In genomic region chr17:73387746-73388577, GRCh38 we compare ENCODE assay signal across 17 cellular contexts.
DNase-seq lines count a peak whose midpoint lies in the region; ATAC-seq, FAIRE-seq and TF ChIP-seq lines count a peak whose summit lies in the region.
"Had no signal": no experiment of that assay in that cellular context is flagged by ENCODE, and none has a peak within 500 bp of the region (broad histone marks: within the 10 kb centered on the region; RNA-seq: fewer than 3 reads in every experiment).

No MANE protein-coding gene starts in this region.

- in situ Hi-C loops in brain microvascular endothelial cell (cut with HindIII; ENCODE audit: low pct_ligation_motif_present, low sequenced_read_pairs) (no loop called here), HepG2 (cut with HindIII; ENCODE audit: extremely low pct_ligation_motif_present, low pct_unique_long_range_greater_than_20kb) (loop anchor here (25.0 kb wide), 1 partner anchor 426 kb away; no protein-coding TSS in a partner anchor)

- WGBS in HepG2 (ENCODE audit: low lambda C conversion rate) = 25% methylated on average over 14 of the region's 28 CpGs
- WGBS in trophoblast cell (ENCODE audit: extremely low coverage, insufficient coverage, insufficient read length) = no CpG with 5 or more reads among the region's 28 CpGs

- H3K9ac ChIP-seq in HepG2 (ENCODE audit: insufficient read depth, low read depth, low read length) (no peak overlapping the region), trophoblast cell (ENCODE audit: low read length) (no peak overlapping the region)

- TF ChIP-seq RAD21 in HepG2 (CRISPR knock-in tag; IDR thresholded peaks at IDR 0.05) = no peak

- FAIRE-seq in HepG2 (lab: Jason Lieb, UNC) = no peak

- H2BK5ac ChIP-seq in trophoblast cell (ENCODE audit: low read depth, low read length, poor library complexity) = no peak overlapping the region

- H3K4me3 ChIP-seq in brain microvascular endothelial cell (ENCODE audit: low read depth, low read length) = no peak overlapping the region
- no peak overlapping the region for H3K4me3 ChIP-seq in HepG2 (replicated peaks in 1 of 3; ENCODE audit: insufficient read depth in 1 of 3, low read depth in 2 of 3, low read length in 3 of 3)
- H3K4me3 ChIP-seq in trophoblast cell (ENCODE audit: low read depth, low read length) = no peak overlapping the region
- H3K4me3 ChIP-seq: heart left ventricle had no signal

- no peak for TF ChIP-seq POLR2A in HepG2 (IDR thresholded peaks at IDR 0.05; ENCODE audit: insufficient read depth in 1 of 2, low read depth in 2 of 2, low read length in 2 of 2)

- no peaks in the 10 kb centered on the region for H3K4me1 ChIP-seq in HepG2 (ENCODE audit: insufficient read depth, low read length)
- H3K4me1 ChIP-seq in trophoblast cell (ENCODE audit: control insufficient read depth in 1 of 2, insufficient read depth in 2 of 2, low read length in 2 of 2) = no peaks in the 10 kb centered on the region
- H3K4me1 ChIP-seq: heart left ventricle had no signal

- no peak overlapping the region for H4K8ac ChIP-seq in trophoblast cell (ENCODE audit: low read depth, low read length)

- intact Hi-C loops in HepG2 (cut with micrococcal nuclease; ENCODE audit: unreplicated experiment) = no loop called here

- H3K23ac ChIP-seq in trophoblast cell (ENCODE audit: low read length) = no peak overlapping the region

- no TSS peak for BruUV-seq in HepG2 (replicated peaks; lab: Mats Ljungman, UMichigan)

- H3K9me3 ChIP-seq in HepG2 (ENCODE audit: low read length) (no peaks in the 10 kb centered on the region), trophoblast cell (ENCODE audit: insufficient read depth, low read depth, low read length) (no peaks in the 10 kb centered on the region)
- H3K9me3 ChIP-seq: heart left ventricle had no signal

- H3K4me2 ChIP-seq in HepG2 (ENCODE audit: low read depth, low read length) (no peak overlapping the region), trophoblast cell (ENCODE audit: low read length) (no peak overlapping the region)

- CTCF ChIA-PET in HepG2 (lab: Yijun Ruan, JAX; ENCODE audit: low intra/inter-chr PET ratio, low total read pairs) = no interaction called here

- POLR2A ChIA-PET in HepG2 (lab: Yijun Ruan, JAX) = no interaction called here

- H3K4ac ChIP-seq in trophoblast cell (ENCODE audit: low read depth, low read length) = no peak overlapping the region

- DNase-seq in A172 (ENCODE audit: low spot score) (peak; percentile 31), ELR (ENCODE audit: low read depth) (peak; percentile 30), brain microvascular endothelial cell (peak; percentile 47), HepG2 (ENCODE audit: low spot score) (no peak), trophoblast cell (no peak), activated gamma-delta T cell (lab: John Stamatoyannopoulos, UW) (no peak), NCI-H774 (lab: John Stamatoyannopoulos, UW) (no peak)
- no peak for DNase-seq in activated naive CD4-positive, alpha-beta T cell treated with anti-CD3 and anti-CD28 coated beads, Interleukin-2, amount 50 U/mL, for 16 hours
- DNase-seq: ACHN; activated T-cell treated with anti-CD3 and anti-CD28 coated beads, Interleukin-2, amount 50 U/mL, for 48 hours; CD4-positive, alpha-beta memory T cell; DMS79; effector memory CD8-positive, alpha-beta T cell; NCI-H2107; NCI-H510A treated with DMSO at 0.1 percent for 48 hours had no signal

- no peaks in the 10 kb centered on the region for H3K79me1 ChIP-seq in trophoblast cell (ENCODE audit: low read length)

- H3K79me2 ChIP-seq in HepG2 (ENCODE audit: insufficient read depth, low read length) (no peaks in the 10 kb centered on the region), trophoblast cell (ENCODE audit: control insufficient read depth, insufficient read depth, low read length, poor library complexity) (no peaks in the 10 kb centered on the region)

- no peak overlapping the region for H2AFZ ChIP-seq in HepG2 (ENCODE audit: low read length)
- no peak overlapping the region for H2AFZ ChIP-seq in trophoblast cell (ENCODE audit: insufficient read depth, low read length, poor library complexity)

- H2BK120ac ChIP-seq in trophoblast cell (ENCODE audit: insufficient read depth, low read length, poor library complexity) = no peak overlapping the region

- H3K14ac ChIP-seq in trophoblast cell (ENCODE audit: low read length) = no peak overlapping the region

- H3K27ac ChIP-seq in brain microvascular endothelial cell (no peak overlapping the region), HepG2 (ENCODE audit: extremely low read length, insufficient read depth, low read length) (no peak overlapping the region), trophoblast cell (ENCODE audit: low read depth, low read length) (no peak overlapping the region)
- H3K27ac ChIP-seq: heart left ventricle, RWPE1 had no signal

- no peak overlapping the region for H4K12ac ChIP-seq in trophoblast cell (ENCODE audit: low read depth, low read length)

- H4K91ac ChIP-seq in trophoblast cell (ENCODE audit: low read depth, low read length) = no peak overlapping the region

- no peak for ATAC-seq in HepG2
- ATAC-seq: effector memory CD8-positive, alpha-beta T cell; heart left ventricle had no signal

- TF ChIP-seq EP300 in HepG2 (IDR thresholded peaks at IDR 0.05; ENCODE audit: low read depth in 2 of 2, low read length in 2 of 2) (no peak), HepG2 (CRISPR knock-in tag; IDR thresholded peaks at IDR 0.05; ENCODE audit: borderline replicate concordance) (no peak)

- H2BK12ac ChIP-seq in trophoblast cell (ENCODE audit: low read length) = no peak overlapping the region

- H3K36me3 ChIP-seq in brain microvascular endothelial cell (replicated peaks) (no peaks in the 10 kb centered on the region), HepG2 (replicated peaks in 1 of 2; ENCODE audit: control insufficient read depth in 1 of 2, insufficient read depth in 2 of 2, low read length in 2 of 2) (no peaks in the 10 kb centered on the region), trophoblast cell (ENCODE audit: control insufficient read depth in 1 of 2, insufficient read depth in 2 of 2, low read length in 2 of 2) (peaks cover 11 to 14% of the 10 kb centered on the region in 2 experiments)
- H3K36me3 ChIP-seq: heart left ventricle had no signal

- H3K18ac ChIP-seq in trophoblast cell (ENCODE audit: low read length) = no peak overlapping the region

- TF ChIP-seq CTCF in brain microvascular endothelial cell (IDR thresholded peaks at IDR 0.05; ENCODE audit: low read depth, low read length, missing control alignments) = no peak
- no peak for TF ChIP-seq CTCF in HepG2 (CRISPR knock-in tag; IDR thresholded peaks at IDR 0.05)

- H4K20me1 ChIP-seq in HepG2 (ENCODE audit: insufficient read depth, low read length) = no peaks in the 10 kb centered on the region

- no peaks in the 10 kb centered on the region for H3K27me3 ChIP-seq in brain microvascular endothelial cell (replicated peaks)
- peaks cover 33 to 84% of the 10 kb centered on the region in 2 experiments for H3K27me3 ChIP-seq in HepG2 (ENCODE audit: control insufficient read depth in 1 of 2, insufficient read depth in 2 of 2, low read length in 2 of 2)
- H3K27me3 ChIP-seq in trophoblast cell (ENCODE audit: insufficient read depth, low read length) = no peaks in the 10 kb centered on the region
- H3K27me3 ChIP-seq: heart left ventricle had no signal

- H2AK5ac ChIP-seq in trophoblast cell (ENCODE audit: low read length) = no peak overlapping the region

TF ChIP-seq in HepG2, 621 proteins besides CTCF, POLR2A, EP300 and RAD21:
- TF ChIP-seq EZH2 (conservative IDR thresholded peaks at IDR 0.05; ENCODE audit: low read depth, low read length) (peak; percentile 48; the same call in 1 of the 2 replicates), RFX5 (IDR thresholded peaks at IDR 0.05; ENCODE audit: low read depth, low read length) (no peak), MBD4 (IDR thresholded peaks at IDR 0.05; ENCODE audit: borderline replicate concordance, low read length) (no peak), PLRG1 (conservative IDR thresholded peaks at IDR 0.05) (no peak)
- TF ChIP-seq, protein P1, sequence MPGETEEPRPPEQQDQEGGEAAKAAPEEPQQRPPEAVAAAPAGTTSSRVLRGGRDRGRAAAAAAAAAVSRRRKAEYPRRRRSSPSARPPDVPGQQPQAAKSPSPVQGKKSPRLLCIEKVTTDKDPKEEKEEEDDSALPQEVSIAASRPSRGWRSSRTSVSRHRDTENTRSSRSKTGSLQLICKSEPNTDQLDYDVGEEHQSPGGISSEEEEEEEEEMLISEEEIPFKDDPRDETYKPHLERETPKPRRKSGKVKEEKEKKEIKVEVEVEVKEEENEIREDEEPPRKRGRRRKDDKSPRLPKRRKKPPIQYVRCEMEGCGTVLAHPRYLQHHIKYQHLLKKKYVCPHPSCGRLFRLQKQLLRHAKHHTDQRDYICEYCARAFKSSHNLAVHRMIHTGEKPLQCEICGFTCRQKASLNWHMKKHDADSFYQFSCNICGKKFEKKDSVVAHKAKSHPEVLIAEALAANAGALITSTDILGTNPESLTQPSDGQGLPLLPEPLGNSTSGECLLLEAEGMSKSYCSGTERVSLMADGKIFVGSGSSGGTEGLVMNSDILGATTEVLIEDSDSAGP (CRISPR knock-in tag; IDR thresholded peaks at IDR 0.05; ENCODE audit: borderline replicate concordance) = 0 out of 2 replicates have a peak, but pooled peaks have one; percentile 17

Comparison
In these comparisons a context has a peak if more than half of its experiments do, and no peak if none do; other contexts are left out.
1. DNase-seq: peak in A172 (single experiment), ELR (single experiment) and brain microvascular endothelial cell (single experiment); none in HepG2 (single experiment), trophoblast cell (0 of 2), activated gamma-delta T cell (single experiment), NCI-H774 (single experiment) and activated naive CD4-positive, alpha-beta T cell treated with anti-CD3 and anti-CD28 coated beads, Interleukin-2, amount 50 U/mL, for 16 hours (single experiment).